Comparison of ENCODE assay signal across 13 cellular contexts in genomic region chr16:87457051-87457611, GRCh38. TPM values are rescaled to one million over a fixed set of nuclear protein-coding genes. Genes with fewer than 3 reads are reported as not detected.
A peak's percentile ranks its signal among the peaks of the same experiment; 100 is the strongest.
DNase-seq lines count a peak whose midpoint lies in the region; ATAC-seq, FAIRE-seq and TF ChIP-seq lines count a peak whose summit lies in the region.
"Had no signal": no experiment of that assay in that cellular context is flagged by ENCODE, and none has a peak within 500 bp of the region (broad histone marks: within the 10 kb centered on the region; RNA-seq: fewer than 3 reads in every experiment).

No MANE protein-coding gene starts in this region.

- no peak overlapping the region for H3K9ac ChIP-seq in HepG2 (ENCODE audit: insufficient read depth, low read depth, low read length)
- H3K9ac ChIP-seq: BLaER1 treated with 17β-estradiol and CSF1 and Interleukin-3, amounts not matched to agents 10 nM and 100 nM had no signal

- FAIRE-seq in HepG2 (lab: Jason Lieb, UNC) = no peak

- peaks cover 5 to 14% of the 10 kb centered on the region in 2 donors for H3K36me3 Mint-ChIP-seq in activated naive CD4-positive, alpha-beta T cell treated with anti-CD3 and anti-CD28 coated beads, Interleukin-2, amount 50 U/mL, for 72 hours

- peaks cover 27% of the 10 kb centered on the region for H3K79me2 ChIP-seq in HepG2 (ENCODE audit: insufficient read depth, low read length)

- intact Hi-C loops in HepG2 (cut with micrococcal nuclease; ENCODE audit: unreplicated experiment) (no loop called here), uterus (cut with DNase I; ENCODE audit: low total_unique reads) (no loop called here), gastrocnemius medialis (cut with DNase I; ENCODE audit: low total_unique reads) (no loop called here)

- DNase-seq in activated naive CD4-positive, alpha-beta T cell treated with anti-CD3 and anti-CD28 coated beads, Interleukin-2, amount 50 U/mL, for 72 hours (ENCODE audit: low spot score in 2 of 2) = no peak
- no peak for DNase-seq in activated naive CD4-positive, alpha-beta T cell treated with Interleukin-2 at 50 U/mL for 16 hours
- DNase-seq in brain microvascular endothelial cell (no peak), HepG2 (ENCODE audit: low spot score) (no peak), uterus (no peak), gastrocnemius medialis (no peak)
- DNase-seq: NCI-H510A, WERI-Rb-1 had no signal

- TF ChIP-seq CTCF in brain microvascular endothelial cell (IDR thresholded peaks at IDR 0.05; ENCODE audit: low read depth, low read length, missing control alignments) (no peak), HepG2 (CRISPR knock-in tag; IDR thresholded peaks at IDR 0.05) (no peak), uterus (IDR thresholded peaks at IDR 0.05) (no peak), gastrocnemius medialis (IDR thresholded peaks at IDR 0.05 in 4 of 5, conservative IDR thresholded peaks at IDR 0.05 in 1 of 5) (no peak)

- H3K27me3 ChIP-seq in brain microvascular endothelial cell (replicated peaks) (no peaks in the 10 kb centered on the region), HepG2 (ENCODE audit: control insufficient read depth in 1 of 2, insufficient read depth in 2 of 2, low read length in 2 of 2) (no peaks in the 10 kb centered on the region), uterus (no peaks in the 10 kb centered on the region), gastrocnemius medialis (no peaks in the 10 kb centered on the region)
- H3K27me3 ChIP-seq: BLaER1 treated with 17β-estradiol and CSF1 and Interleukin-3, amounts not matched to agents 10 nM and 100 nM; cardiac muscle cell; ovary had no signal

- H3K27ac ChIP-seq in brain microvascular endothelial cell = peak overlapping the region; percentile 36
- no peak overlapping the region for H3K27ac ChIP-seq in HepG2 (ENCODE audit: extremely low read length, insufficient read depth, low read length)
- H3K27ac ChIP-seq in uterus = peak overlapping the region; percentile 23 to 42
- H3K27ac ChIP-seq in gastrocnemius medialis = no peak overlapping the region
- H3K27ac ChIP-seq: BLaER1 treated with 17β-estradiol and CSF1 and Interleukin-3, amounts not matched to agents 10 nM and 100 nM; cardiac muscle cell; ovary; WERI-Rb-1 had no signal

- H3K4me1 ChIP-seq in HepG2 (ENCODE audit: insufficient read depth, low read length) (peaks cover 5% of the 10 kb centered on the region), uterus (peaks cover 0 to 7% of the 10 kb centered on the region in 2 donors), gastrocnemius medialis (peaks cover 11 to 25% of the 10 kb centered on the region in 2 donors)

- CTCF ChIA-PET in HepG2 (lab: Yijun Ruan, JAX; ENCODE audit: low intra/inter-chr PET ratio, low total read pairs) = no interaction called here

- peaks cover 21% of the 10 kb centered on the region; the same call in 1 of the 2 replicates for H4K20me1 ChIP-seq in HepG2 (ENCODE audit: insufficient read depth, low read length)

- peak overlapping the region; percentile 16 to 74 for H3K27ac Mint-ChIP-seq in activated naive CD4-positive, alpha-beta T cell treated with anti-CD3 and anti-CD28 coated beads, Interleukin-2, amount 50 U/mL, for 72 hours

- H3K4me2 ChIP-seq in HepG2 (ENCODE audit: low read depth, low read length) = no peak overlapping the region

- no peaks in the 10 kb centered on the region for H3K9me3 ChIP-seq in HepG2 (ENCODE audit: low read length)
- H3K9me3 ChIP-seq in uterus = no peaks in the 10 kb centered on the region
- H3K9me3 ChIP-seq in gastrocnemius medialis = no peaks in the 10 kb centered on the region
- H3K9me3 ChIP-seq: BLaER1 treated with 17β-estradiol and CSF1 and Interleukin-3, amounts not matched to agents 10 nM and 100 nM; ovary had no signal

- TSS peak; percentile 28 for BruUV-seq in HepG2 (replicated peaks; lab: Mats Ljungman, UMichigan)

- peaks cover 11% of the 10 kb centered on the region for H3K36me3 ChIP-seq in brain microvascular endothelial cell (replicated peaks)
- H3K36me3 ChIP-seq in HepG2 (replicated peaks in 1 of 2; ENCODE audit: control insufficient read depth in 1 of 2, insufficient read depth in 2 of 2, low read length in 2 of 2) = peaks cover 27 to 77% of the 10 kb centered on the region in 2 experiments
- H3K36me3 ChIP-seq in uterus = no peaks in the 10 kb centered on the region
- H3K36me3 ChIP-seq in gastrocnemius medialis = peaks cover 0 to 21% of the 10 kb centered on the region in 2 donors
- H3K36me3 ChIP-seq: ovary had no signal

- TF ChIP-seq RAD21 in HepG2 (CRISPR knock-in tag; IDR thresholded peaks at IDR 0.05) = no peak

- POLR2A ChIA-PET in HepG2 (lab: Yijun Ruan, JAX) = no interaction called here

- no peaks in the 10 kb centered on the region for H3K9me3 Mint-ChIP-seq in activated naive CD4-positive, alpha-beta T cell treated with anti-CD3 and anti-CD28 coated beads, Interleukin-2, amount 50 U/mL, for 72 hours

- H3K4me3 ChIP-seq in brain microvascular endothelial cell (ENCODE audit: low read depth, low read length) = no peak overlapping the region
- no peak overlapping the region for H3K4me3 ChIP-seq in HepG2 (replicated peaks in 1 of 3; ENCODE audit: insufficient read depth in 1 of 3, low read depth in 2 of 3, low read length in 3 of 3)
- no peak overlapping the region for H3K4me3 ChIP-seq in uterus
- no peak overlapping the region for H3K4me3 ChIP-seq in gastrocnemius medialis
- H3K4me3 ChIP-seq: BLaER1 treated with 17β-estradiol and CSF1 and Interleukin-3, amounts not matched to agents 10 nM and 100 nM; cardiac muscle cell; ovary had no signal

- H2AFZ ChIP-seq in HepG2 (ENCODE audit: low read length) = no peak overlapping the region

- 92% methylated on average over 5 of the region's 5 CpGs for WGBS in HepG2 (ENCODE audit: low lambda C conversion rate)

- in situ Hi-C loops in brain microvascular endothelial cell (cut with HindIII; ENCODE audit: low pct_ligation_motif_present, low sequenced_read_pairs) (no loop called here), HepG2 (cut with HindIII; ENCODE audit: extremely low pct_ligation_motif_present, low pct_unique_long_range_greater_than_20kb) (no loop called here), gastrocnemius medialis (cut with MboI; ENCODE audit: low sequenced_read_pairs in 4 of 4) (no loop called here)

- TF ChIP-seq POLR2A in HepG2 (IDR thresholded peaks at IDR 0.05; ENCODE audit: insufficient read depth in 1 of 2, low read depth in 2 of 2, low read length in 2 of 2) (no peak), uterus (IDR thresholded peaks at IDR 0.05) (no peak), gastrocnemius medialis (IDR thresholded peaks at IDR 0.05) (no peak)

- TF ChIP-seq EP300 in HepG2 (IDR thresholded peaks at IDR 0.05; ENCODE audit: low read depth in 2 of 2, low read length in 2 of 2) = no peak
- no peak for TF ChIP-seq EP300 in HepG2 (CRISPR knock-in tag; IDR thresholded peaks at IDR 0.05; ENCODE audit: borderline replicate concordance)

- ATAC-seq in activated naive CD4-positive, alpha-beta T cell treated with anti-CD3 and anti-CD28 coated beads, Interleukin-2, amount 50 U/mL, for 72 hours = peak; percentile 54 to 59
- ATAC-seq in HepG2 (no peak), HG02588 (IDR thresholded peaks at IDR 0.05; ENCODE audit: unreplicated experiment) (no peak), GM19351 (IDR thresholded peaks at IDR 0.05; ENCODE audit: unreplicated experiment) (no peak), gastrocnemius medialis (no peak)

TF ChIP-seq in HepG2, 621 proteins besides CTCF, POLR2A, EP300 and RAD21 (continues in another document):
- no peak for TF ChIP-seq LRRFIP1 (CRISPR knock-in tag; conservative IDR thresholded peaks at IDR 0.05)

RNA-seq across cellular contexts. Expression of gene ZCCHC14, which starts 35.7 kb away (rescaled TPM):
- 10 to 100 TPM in 1 of 2 donors, 1 to 10 TPM in 1; 5.6 to 17.9 TPM for total RNA-seq in activated naive CD4-positive, alpha-beta T cell treated with anti-CD3 and anti-CD28 coated beads, Interleukin-2, amount 50 U/mL, for 72 hours
- 12.5 and 20.4 TPM in 2 replicates for total RNA-seq in HepG2 (2016; rRNA removed; fragmentation: Illumina TruSeq; extraction: Trizol)
- 10.4 and 15.8 TPM in 2 replicates for total RNA-seq in HepG2 (2016; cell fraction: cytosol; rRNA removed; fragmentation: Illumina TruSeq; extraction: Trizol; ENCODE audit: low read depth)
- total RNA-seq in HepG2 (2016; cell fraction: insoluble cytoplasmic fraction; rRNA removed; fragmentation: Illumina TruSeq; extraction: Trizol) = 11.4 and 19.2 TPM in 2 replicates
- 9.4 and 10.4 TPM in 2 replicates for total RNA-seq in HepG2 (2016; cell fraction: membrane; rRNA removed; fragmentation: Illumina TruSeq; extraction: Trizol)
- total RNA-seq in HepG2 (2016; cell fraction: nucleus; rRNA removed; fragmentation: Illumina TruSeq; extraction: Trizol) = 21.7 and 25.2 TPM in 2 replicates
- 12.4 and 13.9 TPM in 2 replicates for polyA plus RNA-seq in HepG2 (2011; rRNA removed)
- 7.2 and 8.1 TPM in 2 replicates for polyA plus RNA-seq in HepG2 (2011; cell fraction: cytosol; rRNA removed)
- polyA plus RNA-seq in HepG2 (2011; cell fraction: nucleus; rRNA removed) = 44.4 and 55.9 TPM in 2 replicates
- 24.9 and 25.6 TPM in 2 replicates for polyA plus RNA-seq in HepG2 (2012)
- polyA plus RNA-seq in HepG2 (2016; cell fraction: cytosol; fragmentation: Illumina TruSeq; extraction: Trizol; ENCODE audit: low read depth) = 0.75 and 0.90 TPM in 2 replicates
- polyA plus RNA-seq in HepG2 (2016; cell fraction: insoluble cytoplasmic fraction; fragmentation: Illumina TruSeq; extraction: Trizol; ENCODE audit: low read depth) = 19.5 and 24.4 TPM in 2 replicates
- polyA plus RNA-seq in HepG2 (2016; cell fraction: membrane; fragmentation: Illumina TruSeq; extraction: Trizol; ENCODE audit: low read depth) = 3.1 and 3.9 TPM in 2 replicates
- 46.5 and 48.4 TPM in 2 replicates for polyA plus RNA-seq in HepG2 (2016; cell fraction: nucleus; fragmentation: Illumina TruSeq; extraction: Trizol; ENCODE audit: insufficient read depth, low read depth)
- 16.6 and 28.7 TPM in 2 replicates for polyA minus RNA-seq in HepG2 (2011; rRNA and poly(A)+ RNA removed; ENCODE audit: low replicate concordance)
- polyA minus RNA-seq in HepG2 (2011; cell fraction: cytosol; rRNA and poly(A)+ RNA removed) = 20.6 and 23.9 TPM in 2 replicates
- 24.0 and 26.7 TPM in 2 replicates for polyA minus RNA-seq in HepG2 (2011; cell fraction: nucleus; rRNA and poly(A)+ RNA removed)
- 10 to 100 TPM in 3 of 4 donors, 1 to 10 TPM in 1; 9.2 to 33.0 (median 20.6) TPM for total RNA-seq in uterus
- 10 to 100 TPM in 1 of 4 donors, 1 to 10 TPM in 3; 8.9 to 10.7 (median 9.3) TPM for total RNA-seq in gastrocnemius medialis

Comparison
In these comparisons a context has a peak if more than half of its experiments do, and no peak if none do; other contexts are left out.
1. ATAC-seq: peak in activated naive CD4-positive, alpha-beta T cell treated with anti-CD3 and anti-CD28 coated beads, Interleukin-2, amount 50 U/mL, for 72 hours (2 of 2); none in HepG2 (single experiment), HG02588 (single experiment), GM19351 (single experiment) and gastrocnemius medialis (0 of 2).
2. H3K27ac ChIP-seq: peak in brain microvascular endothelial cell (single experiment) and uterus (2 of 2); none in HepG2 (single experiment) and gastrocnemius medialis (0 of 4).